ENCODE assay signal across 15 cellular contexts in genomic region chr15:101137312-101137940, GRCh38.
A peak's percentile ranks its signal among the peaks of the same experiment; 100 is the strongest.
DNase-seq lines count a peak whose midpoint lies in the region; ATAC-seq, FAIRE-seq and TF ChIP-seq lines count a peak whose summit lies in the region.
"Had no signal": no experiment of that assay in that cellular context is flagged by ENCODE, and none has a peak within 500 bp of the region (broad histone marks: within the 10 kb centered on the region; RNA-seq: fewer than 3 reads in every experiment).

No MANE protein-coding gene starts in this region.

- no peak for FAIRE-seq in HepG2 (lab: Jason Lieb, UNC)
- FAIRE-seq: islet of Langerhans had no signal

- ATAC-seq in DND-41 (ENCODE audit: insufficient read depth, low read depth) (peak; percentile 79), activated B cell treated with CpG ODN at 0.5 μM for 24 hours (ENCODE audit: low read depth) (no peak), HepG2 (no peak)
- ATAC-seq: PC-3 had no signal

- no peak overlapping the region; the same call in 1 of the 2 replicates for H3K27ac ChIP-seq in DND-41 (ENCODE audit: low read length)
- peak overlapping the region; percentile 78 for H3K27ac ChIP-seq in KMS-11
- H3K27ac ChIP-seq in HepG2 (ENCODE audit: extremely low read length, insufficient read depth, low read length): no peak overlapping the region
- H3K27ac ChIP-seq in testis: no peak overlapping the region
- H3K27ac ChIP-seq: esophagus squamous epithelium had no signal

- DNase-seq in DND-41: peak; percentile 41
- no peak for DNase-seq in activated B cell treated with CpG ODN at 0.5 μM for 24 hours
- DNase-seq in HepG2 (ENCODE audit: low spot score): no peak
- no peak for DNase-seq in epidermal melanocyte (ENCODE audit: insufficient read length, low spot score)
- DNase-seq in NCI-H2107 treated with DMSO at 0.1 percent for 48 hours (lab: John Stamatoyannopoulos, UW; ENCODE audit: unreplicated experiment): no peak
- DNase-seq in testis: no peak
- DNase-seq in DMS 273 (lab: John Stamatoyannopoulos, UW; ENCODE audit: unreplicated experiment): no peak
- DNase-seq: activated CD4-positive, alpha-beta T cell treated with anti-CD3 and anti-CD28 coated beads, Interleukin-2, amount 50 U/mL, for 4 hours; esophagus squamous epithelium; MG63; PC-3 had no signal

- H3K4me2 ChIP-seq in DND-41 (ENCODE audit: insufficient read depth, low read length): no peak overlapping the region
- H3K4me2 ChIP-seq in KMS-11: peak overlapping the region; percentile 77
- H3K4me2 ChIP-seq in HepG2 (ENCODE audit: low read depth, low read length): no peak overlapping the region

- TF ChIP-seq POLR2A in HepG2 (IDR thresholded peaks at IDR 0.05; ENCODE audit: insufficient read depth in 1 of 2, low read depth in 2 of 2, low read length in 2 of 2) (no peak), testis (IDR thresholded peaks at IDR 0.05) (no peak)

- peaks cover 56% of the 10 kb centered on the region for H3K4me1 Mint-ChIP-seq in activated B cell treated with CpG ODN at 0.5 μM for 24 hours

- peak overlapping the region; percentile 28 for H3K4me3 Mint-ChIP-seq in activated B cell treated with CpG ODN at 0.5 μM for 24 hours
- H3K4me3 Mint-ChIP-seq: brain had no signal

- no peaks in the 10 kb centered on the region for H3K9me3 ChIP-seq in DND-41 (ENCODE audit: insufficient read depth, low read length, severe bottlenecking)
- no peaks in the 10 kb centered on the region for H3K9me3 ChIP-seq in HepG2 (ENCODE audit: low read length)
- H3K9me3 ChIP-seq in testis: no peaks in the 10 kb centered on the region
- H3K9me3 ChIP-seq: esophagus squamous epithelium had no signal

- no peaks in the 10 kb centered on the region for H3K36me3 Mint-ChIP-seq in activated B cell treated with CpG ODN at 0.5 μM for 24 hours (ENCODE audit: low read depth)

- H3K27me3 ChIP-seq in DND-41 (ENCODE audit: insufficient read depth, low read length, poor library complexity): no peaks in the 10 kb centered on the region
- H3K27me3 ChIP-seq in KMS-11 (ENCODE audit: insufficient read depth, low read depth): no peaks in the 10 kb centered on the region
- peaks cover 5 to 11% of the 10 kb centered on the region in 2 experiments; a peak in 4 of 5 replicates for H3K27me3 ChIP-seq in HepG2 (ENCODE audit: control insufficient read depth in 1 of 2, insufficient read depth in 2 of 2, low read length in 2 of 2)
- H3K27me3 ChIP-seq in testis: no peaks in the 10 kb centered on the region
- H3K27me3 ChIP-seq: esophagus squamous epithelium, MG63 had no signal

- peaks cover 5% of the 10 kb centered on the region for H3K4me1 ChIP-seq in DND-41 (ENCODE audit: insufficient read depth, low read length)
- H3K4me1 ChIP-seq in KMS-11 (ENCODE audit: low read depth, poor library complexity, severe bottlenecking): peaks cover 67% of the 10 kb centered on the region
- peaks cover 23% of the 10 kb centered on the region for H3K4me1 ChIP-seq in HepG2 (ENCODE audit: insufficient read depth, low read length)
- H3K4me1 ChIP-seq in testis: peaks cover 3% of the 10 kb centered on the region
- H3K4me1 ChIP-seq: esophagus squamous epithelium, HAP-1 had no signal

- WGBS in HepG2 (ENCODE audit: low lambda C conversion rate): 73% methylated on average over 12 of the region's 16 CpGs
- whole genome bisulfite sequencing in testis, 2 donors: 81 to 96% methylated on average over 13 to 16 of the region's 16 CpGs

- TF ChIP-seq CTCF in DND-41 (IDR thresholded peaks at IDR 0.05; ENCODE audit: borderline replicate concordance, extremely low read depth, low read length, poor library complexity, severe bottlenecking) (no peak), KMS-11 (conservative IDR thresholded peaks at IDR 0.05; ENCODE audit: low read depth, low read length) (no peak; the same call in 1 of the 2 replicates), activated B cell treated with CpG ODN at 0.5 μM for 24 hours (IDR thresholded peaks at IDR 0.05) (no peak), HepG2 (CRISPR knock-in tag; IDR thresholded peaks at IDR 0.05) (no peak), testis (IDR thresholded peaks at IDR 0.05) (no peak)

- TF ChIP-seq EP300 in HepG2 (IDR thresholded peaks at IDR 0.05; ENCODE audit: low read depth in 2 of 2, low read length in 2 of 2): no peak
- TF ChIP-seq EP300 in HepG2 (CRISPR knock-in tag; IDR thresholded peaks at IDR 0.05; ENCODE audit: borderline replicate concordance): no peak

- no peaks in the 10 kb centered on the region for H3K27me3 Mint-ChIP-seq in activated B cell treated with CpG ODN at 0.5 μM for 24 hours
- H3K27me3 Mint-ChIP-seq: brain had no signal

- intact Hi-C loops in activated B cell treated with CpG ODN at 0.5 μM for 24 hours (cut with micrococcal nuclease) (loop anchor here (10.0 kb wide), 1 partner anchor 213 kb away; no protein-coding TSS in a partner anchor), HepG2 (cut with micrococcal nuclease; ENCODE audit: unreplicated experiment) (no loop called here), testis (cut with DNase I; ENCODE audit: low total_unique reads) (no loop called here)

- no peaks in the 10 kb centered on the region for H3K9me3 Mint-ChIP-seq in activated B cell treated with CpG ODN at 0.5 μM for 24 hours

- no TSS peak for BruUV-seq in HepG2 (replicated peaks; lab: Mats Ljungman, UMichigan)

- H3K79me2 ChIP-seq in DND-41 (ENCODE audit: insufficient read depth, low read length) (no peaks in the 10 kb centered on the region), KMS-11 (ENCODE audit: insufficient read depth, low read depth) (no peaks in the 10 kb centered on the region), HepG2 (ENCODE audit: insufficient read depth, low read length) (no peaks in the 10 kb centered on the region)

- H3K36me3 ChIP-seq in DND-41 (ENCODE audit: insufficient read depth, low read length) (no peaks in the 10 kb centered on the region), KMS-11 (ENCODE audit: insufficient read depth) (no peaks in the 10 kb centered on the region), HepG2 (replicated peaks in 1 of 2; ENCODE audit: control insufficient read depth in 1 of 2, insufficient read depth in 2 of 2, low read length in 2 of 2) (no peaks in the 10 kb centered on the region), testis (ENCODE audit: low read depth, missing control alignments) (no peaks in the 10 kb centered on the region)
- H3K36me3 ChIP-seq: esophagus squamous epithelium, HAP-1, MG63 had no signal

- no peak overlapping the region for H3K4me3 ChIP-seq in DND-41 (ENCODE audit: low read depth in 1 of 2, low read length in 2 of 2)
- no peak overlapping the region for H3K4me3 ChIP-seq in KMS-11 (IDR thresholded peaks at IDR 0.05; ENCODE audit: insufficient read depth, low read depth, low read length)
- H3K4me3 ChIP-seq in HepG2 (replicated peaks in 1 of 3; ENCODE audit: insufficient read depth in 1 of 3, low read depth in 2 of 3, low read length in 3 of 3): no peak overlapping the region
- no peak overlapping the region for H3K4me3 ChIP-seq in testis
- H3K4me3 ChIP-seq: esophagus squamous epithelium, HAP-1, MG63 had no signal

- no peak for TF ChIP-seq RAD21 in HepG2 (CRISPR knock-in tag; IDR thresholded peaks at IDR 0.05)

- CTCF ChIA-PET in activated B cell treated with CpG ODN at 0.5 μM for 24 hours (lab: Charles Lee) (no interaction called here), HepG2 (lab: Yijun Ruan, JAX; ENCODE audit: low intra/inter-chr PET ratio, low total read pairs) (no interaction called here)

- POLR2A ChIA-PET in activated B cell treated with CpG ODN at 0.5 μM for 24 hours (lab: Charles Lee) (no interaction called here), HepG2 (lab: Yijun Ruan, JAX) (no interaction called here)

- in situ Hi-C loops in HepG2 (cut with HindIII; ENCODE audit: extremely low pct_ligation_motif_present, low pct_unique_long_range_greater_than_20kb): no loop called here

- H3K27ac Mint-ChIP-seq in activated B cell treated with CpG ODN at 0.5 μM for 24 hours: no peak overlapping the region

- H4K20me1 ChIP-seq in DND-41 (ENCODE audit: insufficient read depth, low read length) (no peaks in the 10 kb centered on the region), KMS-11 (ENCODE audit: insufficient read depth) (no peaks in the 10 kb centered on the region), HepG2 (ENCODE audit: insufficient read depth, low read length) (no peaks in the 10 kb centered on the region)

- no peak overlapping the region for H2AFZ ChIP-seq in DND-41 (ENCODE audit: low read depth, low read length)
- H2AFZ ChIP-seq in KMS-11 (ENCODE audit: low read depth): peak overlapping the region; percentile 10; the same call in 1 of the 2 replicates
- H2AFZ ChIP-seq in HepG2 (ENCODE audit: low read length): no peak overlapping the region

- H3K9ac ChIP-seq in DND-41 (ENCODE audit: low read depth, low read length): no peak overlapping the region
- H3K9ac ChIP-seq in KMS-11: peak overlapping the region; percentile 20; the same call in 1 of the 2 replicates
- H3K9ac ChIP-seq in HepG2 (ENCODE audit: insufficient read depth, low read depth, low read length): no peak overlapping the region

TF ChIP-seq in HepG2, 621 proteins besides CTCF, POLR2A, EP300 and RAD21:
- TF ChIP-seq ZFP62 (CRISPR knock-in tag; IDR thresholded peaks at IDR 0.05): no peak
- TF ChIP-seq MNT (IDR thresholded peaks at IDR 0.05): peak; percentile 60
- no peak for TF ChIP-seq ZNF644 (CRISPR knock-in tag; IDR thresholded peaks at IDR 0.05; ENCODE audit: low read depth)
